Comparison of ENCODE assay signal across 9 cellular contexts in the genomic region with DNA sequence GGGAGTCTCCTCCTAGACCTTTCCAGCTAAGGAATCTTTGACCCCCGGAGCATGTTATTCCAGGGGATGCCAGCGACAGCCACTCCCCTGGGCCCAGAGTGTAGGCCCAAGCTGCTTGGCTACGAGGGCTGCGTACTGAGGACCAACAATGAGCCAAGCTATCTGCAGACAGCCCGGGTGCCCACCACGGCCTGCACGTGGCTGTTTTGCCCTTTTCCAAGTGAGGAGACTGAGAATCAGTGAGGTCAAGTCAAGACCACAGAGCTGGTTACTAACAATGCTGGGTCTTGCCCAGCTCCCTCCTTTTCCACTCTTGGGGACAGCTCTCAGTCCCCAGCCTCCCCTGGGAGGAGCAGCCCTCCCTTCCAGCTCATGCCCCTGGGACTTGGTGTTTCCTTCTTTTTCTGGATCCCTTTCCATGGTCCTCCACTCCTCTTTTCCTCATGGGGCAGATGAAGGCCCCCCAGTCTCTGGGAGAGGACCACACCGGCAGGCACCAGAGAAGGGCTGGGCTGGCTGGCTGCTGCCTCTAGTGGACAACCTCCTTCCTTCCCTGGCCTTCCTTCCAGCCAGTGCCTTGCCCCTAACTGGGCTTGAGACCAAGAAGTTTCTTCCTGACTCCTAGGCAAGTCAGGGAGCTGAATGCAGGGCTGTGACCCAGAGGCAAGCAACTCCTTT. TPM values are rescaled to one million over a fixed set of nuclear protein-coding genes. Genes with fewer than 3 reads are reported as not detected.
DNase-seq lines count a peak whose midpoint lies in the region; ATAC-seq and TF ChIP-seq lines count a peak whose summit lies in the region.
"Had no signal": no experiment of that assay in that cellular context is flagged by ENCODE, and none has a peak within 500 bp of the region (broad histone marks: within the 10 kb centered on the region; RNA-seq: fewer than 3 reads in every experiment).

No MANE protein-coding gene starts in this region.

- no peaks in the 10 kb centered on the region for H3K9me3 ChIP-seq in testis

- WGBS in testis, 2 donors, result 0 to 18% methylated on average over 1 to 8 of the region's 8 CpGs

- TF ChIP-seq CTCF in astrocyte of the spinal cord (IDR thresholded peaks at IDR 0.05; ENCODE audit: low read depth, low read length) (peak; percentile 84), testis (IDR thresholded peaks at IDR 0.05) (peak in 2 of 3 experiments; percentile 7 to 27)

- POLR2A ChIA-PET in activated CD4-positive, alpha-beta memory T cell treated with anti-CD3 and anti-CD28 coated beads for 36 hours (lab: Charles Lee), result no interaction called here

- ATAC-seq in HG03469 (IDR thresholded peaks at IDR 0.05; ENCODE audit: unreplicated experiment), result no peak

- no peaks in the 10 kb centered on the region for H3K9me3 Mint-ChIP-seq in activated CD4-positive, alpha-beta memory T cell treated with anti-CD3 and anti-CD28 coated beads for 36 hours
- H3K9me3 Mint-ChIP-seq: activated B cell treated with CpG ODN at 0.5 μM for 24 hours had no signal

- H3K27ac ChIP-seq in testis, result no peak overlapping the region

- H3K27me3 ChIP-seq in testis, result no peaks in the 10 kb centered on the region

- peak; percentile 9 for DNase-seq in NCI-H2171 treated with DMSO at 0.1 percent for 48 hours (lab: John Stamatoyannopoulos, UW)
- no peak for DNase-seq in NCI-H2171 (lab: John Stamatoyannopoulos, UW)
- peak; percentile 77 for DNase-seq in astrocyte of the spinal cord (ENCODE audit: low read depth, low spot score)
- peak; percentile 77 for DNase-seq in islet precursor cell
- DNase-seq in testis, result peak; percentile 55
- no peak for DNase-seq in activated CD4-positive, alpha-beta memory T cell treated with anti-CD3 and anti-CD28 coated beads for 36 hours
- DNase-seq in NCI-H1092 (lab: John Stamatoyannopoulos, UW), result no peak
- DNase-seq: activated B cell treated with CpG ODN at 0.5 μM for 24 hours had no signal

- no peaks in the 10 kb centered on the region for H3K36me3 ChIP-seq in testis (ENCODE audit: low read depth, missing control alignments)

- no peak overlapping the region for H3K4me3 Mint-ChIP-seq in activated CD4-positive, alpha-beta memory T cell treated with anti-CD3 and anti-CD28 coated beads for 36 hours
- H3K4me3 Mint-ChIP-seq: activated B cell treated with CpG ODN at 0.5 μM for 24 hours had no signal

- in situ Hi-C loops in astrocyte of the spinal cord (cut with HindIII; ENCODE audit: low sequenced_read_pairs), result no loop called here

- intact Hi-C loops in testis (cut with DNase I; ENCODE audit: low total_unique reads), result no loop called here
- intact Hi-C loops in activated CD4-positive, alpha-beta memory T cell treated with anti-CD3 and anti-CD28 coated beads for 36 hours (cut with micrococcal nuclease), result no loop called here

- H3K4me3 ChIP-seq in astrocyte of the spinal cord (ENCODE audit: low read depth, low read length) (peak overlapping the region; percentile 81), testis (peak overlapping the region in 1 of 2 donors; percentile 29)

- no peaks in the 10 kb centered on the region for H3K4me1 ChIP-seq in testis

- TF ChIP-seq POLR2A in testis (IDR thresholded peaks at IDR 0.05), result no peak

- H3K27ac Mint-ChIP-seq in activated CD4-positive, alpha-beta memory T cell treated with anti-CD3 and anti-CD28 coated beads for 36 hours, result no peak overlapping the region
- H3K27ac Mint-ChIP-seq: activated B cell treated with CpG ODN at 0.5 μM for 24 hours had no signal

- peaks cover 57% of the 10 kb centered on the region for H3K27me3 Mint-ChIP-seq in activated CD4-positive, alpha-beta memory T cell treated with anti-CD3 and anti-CD28 coated beads for 36 hours

- CTCF ChIA-PET in activated CD4-positive, alpha-beta memory T cell treated with anti-CD3 and anti-CD28 coated beads for 36 hours (lab: Charles Lee), result interaction anchor here (0.6 to 1.5 kb wide), 4 partner anchors 9 to 1270 kb away, joined by 3 to 5 read pairs (median 3); no protein-coding TSS in a partner anchor

- H3K4me1 Mint-ChIP-seq in activated CD4-positive, alpha-beta memory T cell treated with anti-CD3 and anti-CD28 coated beads for 36 hours (ENCODE audit: low read depth), result no peaks in the 10 kb centered on the region
- H3K4me1 Mint-ChIP-seq: activated B cell treated with CpG ODN at 0.5 μM for 24 hours had no signal

- H3K36me3 Mint-ChIP-seq in activated CD4-positive, alpha-beta memory T cell treated with anti-CD3 and anti-CD28 coated beads for 36 hours, result no peaks in the 10 kb centered on the region

RNA-seq across cellular contexts. Expression of a gene that starts 0.6 kb away (rescaled TPM):
- 10 to 100 TPM in 1 of 2 donors, 1 to 10 TPM in 1; 7.6 to 15.0 TPM for total RNA-seq in testis
- polyA plus RNA-seq in testis (ENCODE audit: insufficient read depth, low read depth, low replicate concordance), result 17.4 TPM
- total RNA-seq in activated CD4-positive, alpha-beta memory T cell treated with anti-CD3 and anti-CD28 coated beads for 36 hours, result under 1 TPM; 0.17 to 0.31 TPM
- total RNA-seq: activated B cell treated with CpG ODN at 0.5 μM for 24 hours had no signal

Comparison
In these comparisons a context has a peak if more than half of its experiments do, and no peak if none do; other contexts are left out.
1. DNase-seq: peak in NCI-H2171 treated with DMSO at 0.1 percent for 48 hours (single experiment), astrocyte of the spinal cord (single experiment), islet precursor cell (single experiment) and testis (single experiment); none in NCI-H2171 (single experiment), activated CD4-positive, alpha-beta memory T cell treated with anti-CD3 and anti-CD28 coated beads for 36 hours (single experiment) and NCI-H1092 (single experiment).
2. RNA of a gene that starts 0.6 kb away (total RNA-seq): 7.6 to 15.0 TPM in testis; 0.17 to 0.31 TPM in activated CD4-positive, alpha-beta memory T cell treated with anti-CD3 and anti-CD28 coated beads for 36 hours; every median in the first group is over 4 times any median in the second.